Comparison of ENCODE assay signal across 12 cellular contexts in genomic region chr13:23966221-23966690, GRCh38.
A peak's percentile ranks its signal among the peaks of the same experiment; 100 is the strongest.
DNase-seq lines count a peak whose midpoint lies in the region; ATAC-seq and TF ChIP-seq lines count a peak whose summit lies in the region.
"Had no signal": no experiment of that assay in that cellular context is flagged by ENCODE, and none has a peak within 500 bp of the region (broad histone marks: within the 10 kb centered on the region; RNA-seq: fewer than 3 reads in every experiment).

No MANE protein-coding gene starts in this region.

- 85% methylated on average over 5 of the region's 6 CpGs for WGBS in right lobe of liver (ENCODE audit: insufficient coverage, low coverage, low lambda C conversion rate, missing lambda C conversion rate)
- WGBS in tibial nerve, 2 donors: 57 to 63% methylated on average over 6 of the region's 6 CpGs

- no peaks in the 10 kb centered on the region for H3K9me3 Mint-ChIP-seq in activated naive CD4-positive, alpha-beta T cell treated with anti-CD3 and anti-CD28 coated beads, Interleukin-2, amount 50 U/mL, for 72 hours
- no peaks in the 10 kb centered on the region for H3K9me3 Mint-ChIP-seq in activated T-helper 2 cell treated with anti-CD3 and anti-CD28 coated beads, Interferon-gamma antibody, Interleukin-2, Interleukin-4, amounts not matched to agents 10 μg/mL and 5 μg/mL and 100 μg/mL, durations not matched to agents 14 hours and 24 hours and 36 hours

- H3K4me3 Mint-ChIP-seq in activated T-helper 2 cell treated with anti-CD3 and anti-CD28 coated beads, Interferon-gamma antibody, Interleukin-2, Interleukin-4, amounts not matched to agents 10 μg/mL and 5 μg/mL and 100 μg/mL, durations not matched to agents 14 hours and 24 hours and 36 hours (ENCODE audit: low read depth): no peak overlapping the region

- H3K36me3 Mint-ChIP-seq in activated naive CD4-positive, alpha-beta T cell treated with anti-CD3 and anti-CD28 coated beads, Interleukin-2, amount 50 U/mL, for 72 hours: no peaks in the 10 kb centered on the region
- peaks cover 3% of the 10 kb centered on the region for H3K36me3 Mint-ChIP-seq in activated T-helper 2 cell treated with anti-CD3 and anti-CD28 coated beads, Interferon-gamma antibody, Interleukin-2, Interleukin-4, amounts not matched to agents 10 μg/mL and 5 μg/mL and 100 μg/mL, durations not matched to agents 14 hours and 24 hours and 36 hours (ENCODE audit: low read depth)

- no peak for ATAC-seq in activated naive CD4-positive, alpha-beta T cell treated with anti-CD3 and anti-CD28 coated beads, Interleukin-2, amount 50 U/mL, for 72 hours
- peak in 1 of 4 donors; percentile 11 for ATAC-seq in right lobe of liver
- ATAC-seq: HCT116 had no signal

- TF ChIP-seq EP300 in tibial nerve (IDR thresholded peaks at IDR 0.05): no peak

- no peak for TF ChIP-seq POLR2A in right lobe of liver (IDR thresholded peaks at IDR 0.05)
- no peak for TF ChIP-seq POLR2A in tibial nerve (IDR thresholded peaks at IDR 0.05)

- H3K36me3 ChIP-seq in right lobe of liver (no peaks in the 10 kb centered on the region), tibial nerve (no peaks in the 10 kb centered on the region)
- H3K36me3 ChIP-seq: MG63 had no signal

- H3K27ac ChIP-seq in right lobe of liver (peak overlapping the region; percentile 3 to 60 (median 27)), tibial nerve (peak overlapping the region; percentile 25 to 73 (median 67))

- H3K4me3 ChIP-seq in right lobe of liver (peak overlapping the region; percentile 29 to 51 (median 49)), tibial nerve (peak overlapping the region in 2 of 4 donors; percentile 26 to 29)
- H3K4me3 ChIP-seq: MG63 had no signal

- intact Hi-C loops in activated T-helper 2 cell treated with anti-CD3 and anti-CD28 coated beads, Interferon-gamma antibody, Interleukin-2, Interleukin-4, amounts not matched to agents 10 μg/mL and 5 μg/mL and 100 μg/mL, durations not matched to agents 14 hours and 24 hours and 36 hours (cut with micrococcal nuclease): loop anchor here (2.0 to 10.0 kb wide), 8 partner anchors 15 to 591 kb away; partner anchors contain the start of genes PARP4 and SPATA13
- intact Hi-C loops in right lobe of liver (cut with DNase I): no loop called here

- H3K4me1 ChIP-seq in right lobe of liver: peaks cover 0 to 3% (median 0%) of the 10 kb centered on the region in 4 donors
- H3K4me1 ChIP-seq in tibial nerve: peaks cover 0 to 16% (median 5%) of the 10 kb centered on the region in 4 donors

- H3K27me3 Mint-ChIP-seq in activated T-helper 2 cell treated with anti-CD3 and anti-CD28 coated beads, Interferon-gamma antibody, Interleukin-2, Interleukin-4, amounts not matched to agents 10 μg/mL and 5 μg/mL and 100 μg/mL, durations not matched to agents 14 hours and 24 hours and 36 hours (ENCODE audit: low read depth): no peaks in the 10 kb centered on the region

- H3K9me3 ChIP-seq in right lobe of liver (no peaks in the 10 kb centered on the region), tibial nerve (no peaks in the 10 kb centered on the region)
- H3K9me3 ChIP-seq: MG63 had no signal

- peak overlapping the region; percentile 26 to 61 for H3K27ac Mint-ChIP-seq in activated naive CD4-positive, alpha-beta T cell treated with anti-CD3 and anti-CD28 coated beads, Interleukin-2, amount 50 U/mL, for 72 hours
- H3K27ac Mint-ChIP-seq in activated T-helper 2 cell treated with anti-CD3 and anti-CD28 coated beads, Interferon-gamma antibody, Interleukin-2, Interleukin-4, amounts not matched to agents 10 μg/mL and 5 μg/mL and 100 μg/mL, durations not matched to agents 14 hours and 24 hours and 36 hours: peak overlapping the region; percentile 31

- H3K27me3 ChIP-seq in right lobe of liver (no peaks in the 10 kb centered on the region), tibial nerve (no peaks in the 10 kb centered on the region)
- H3K27me3 ChIP-seq: MG63 had no signal

- H3K4me1 Mint-ChIP-seq in activated T-helper 2 cell treated with anti-CD3 and anti-CD28 coated beads, Interferon-gamma antibody, Interleukin-2, Interleukin-4, amounts not matched to agents 10 μg/mL and 5 μg/mL and 100 μg/mL, durations not matched to agents 14 hours and 24 hours and 36 hours (ENCODE audit: low read depth): peaks cover 34% of the 10 kb centered on the region

- no peak for TF ChIP-seq CTCF in right lobe of liver (IDR thresholded peaks at IDR 0.05)
- TF ChIP-seq CTCF in tibial nerve (IDR thresholded peaks at IDR 0.05): no peak

- no peak for DNase-seq in activated naive CD4-positive, alpha-beta T cell treated with anti-CD3 and anti-CD28 coated beads, Interleukin-2, amount 50 U/mL, for 72 hours (ENCODE audit: low spot score in 2 of 2)
- no peak for DNase-seq in activated naive CD4-positive, alpha-beta T cell treated with Interleukin-2 at 50 U/mL for 16 hours
- no peak for DNase-seq in activated T-helper 2 cell treated with anti-CD3 and anti-CD28 coated beads, Interferon-gamma antibody, Interleukin-2, Interleukin-4, amounts not matched to agents 10 μg/mL and 5 μg/mL and 100 μg/mL, durations not matched to agents 14 hours and 24 hours and 36 hours (ENCODE audit: low spot score)
- DNase-seq in right lobe of liver (no peak), tibial nerve (ENCODE audit: low spot score in 2 of 2) (no peak), COLO829 (ENCODE audit: low spot score) (no peak), cerebellar cortex (ENCODE audit: low spot score) (no peak), NCI-H2029 (lab: John Stamatoyannopoulos, UW) (no peak)
- DNase-seq: MG63, NCI-H526 treated with DMSO at 0.1 percent for 48 hours, SW 1271 had no signal
